In genomic region chr3:193805448-193805847, GRCh38 we compare ENCODE assay signal across 8 cellular contexts.
DNase-seq lines count a peak whose midpoint lies in the region; ATAC-seq, FAIRE-seq and TF ChIP-seq lines count a peak whose summit lies in the region.

No MANE protein-coding gene starts in this region.

- WGBS in esophagus muscularis mucosa, result 47% methylated on average over 8 of the region's 8 CpGs

- TF ChIP-seq CTCF in astrocyte of the cerebellum (IDR thresholded peaks at IDR 0.05; ENCODE audit: low read depth, low read length, missing control alignments), result no peak
- no peak for TF ChIP-seq CTCF in esophagus muscularis mucosa (IDR thresholded peaks at IDR 0.05)

- H3K27me3 ChIP-seq in esophagus muscularis mucosa, result no peaks in the 10 kb centered on the region

- in situ Hi-C loops in astrocyte of the cerebellum (cut with HindIII; ENCODE audit: low sequenced_read_pairs), result loop anchor here (25.0 kb wide), 1 partner anchor 157 kb away; no protein-coding TSS in a partner anchor

- ATAC-seq in HG03175 (IDR thresholded peaks at IDR 0.05; ENCODE audit: unreplicated experiment), result no peak

- H3K4me1 ChIP-seq in esophagus muscularis mucosa, result peaks cover 0 to 6% (median 5%) of the 10 kb centered on the region in 4 donors

- H3K27ac ChIP-seq in esophagus muscularis mucosa (replicated peaks in 1 of 4), result no peak overlapping the region

- TF ChIP-seq POLR2A in GM12891 (IDR thresholded peaks at IDR 0.05; ENCODE audit: low read depth, low read length) (no peak), esophagus muscularis mucosa (IDR thresholded peaks at IDR 0.05; ENCODE audit: low read depth) (no peak)

- no peak for TF ChIP-seq EP300 in esophagus muscularis mucosa (IDR thresholded peaks at IDR 0.05)

- intact Hi-C loops in esophagus muscularis mucosa (cut with DNase I), result no loop called here

- no peaks in the 10 kb centered on the region for H3K36me3 ChIP-seq in esophagus muscularis mucosa

- H3K4me3 ChIP-seq in astrocyte of the cerebellum (ENCODE audit: low read depth, low read length), result no peak overlapping the region
- no peak overlapping the region for H3K4me3 ChIP-seq in esophagus muscularis mucosa

- DNase-seq in DMS153 (lab: John Stamatoyannopoulos, UW), result peak; percentile 82
- peak; percentile 57 for DNase-seq in NCI-H2081 treated with DMSO at 0.1 percent for 48 hours (lab: John Stamatoyannopoulos, UW)
- DNase-seq in astrocyte of the cerebellum (ENCODE audit: low read depth), result peak; percentile 98
- DNase-seq in lung microvascular endothelial cell (ENCODE audit: low read depth in 2 of 2), result peak; percentile 48 to 95
- DNase-seq in activated CD4-positive, alpha-beta T cell treated with anti-CD3 and anti-CD28 coated beads, Interleukin-2, amount 50 U/mL, for 4 hours, result no peak
- no peak for DNase-seq in GM12891 (ENCODE audit: insufficient read length, low spot score)
- DNase-seq in esophagus muscularis mucosa (ENCODE audit: extremely low spot score), result no peak

- no peaks in the 10 kb centered on the region for H3K9me3 ChIP-seq in esophagus muscularis mucosa

- FAIRE-seq in GM12891 (lab: Jason Lieb, UNC), result no peak

TF ChIP-seq in GM12891, 5 proteins besides CTCF, POLR2A, EP300 and RAD21:
- no peak for TF ChIP-seq TAF1 (IDR thresholded peaks at IDR 0.05; ENCODE audit: low read depth, low read length)
- TF ChIP-seq POU2F2 (IDR thresholded peaks at IDR 0.05; ENCODE audit: low read depth, low read length), result no peak
TF ChIP-seq in GM12891: peak in this region for 0.

Comparison
In these comparisons a context has a peak if more than half of its experiments do, and no peak if none do; other contexts are left out.
1. DNase-seq: peak in DMS153 (single experiment), NCI-H2081 treated with DMSO at 0.1 percent for 48 hours (single experiment), astrocyte of the cerebellum (single experiment) and lung microvascular endothelial cell (2 of 2); none in activated CD4-positive, alpha-beta T cell treated with anti-CD3 and anti-CD28 coated beads, Interleukin-2, amount 50 U/mL, for 4 hours (0 of 2), GM12891 (single experiment) and esophagus muscularis mucosa (single experiment).